In genomic region chr2:142621287-142621686, GRCh38 we compare ENCODE assay signal across 10 cellular contexts.
"Had no signal": no experiment of that assay in that cellular context is flagged by ENCODE, and none has a peak within 500 bp of the region (broad histone marks: within the 10 kb centered on the region; RNA-seq: fewer than 3 reads in every experiment).

No MANE protein-coding gene starts in this region.

- H2AFZ ChIP-seq: GM23248, GM23338 had no signal

- H3K4me3 ChIP-seq: GM23248, GM23338, HAP-1 had no signal

- H3K36me3 ChIP-seq: HAP-1 had no signal

- DNase-seq: GM23248, GOT3, H7, H9, HCEC 1CT, HFFc6 had no signal

- FAIRE-seq: H1, H54 had no signal

- H3K9me3 Mint-ChIP-seq: GM23338 had no signal

- H3K4me3 Mint-ChIP-seq: GM23338, H9, HFFc6 had no signal

- H3K27ac ChIP-seq: GM23248 had no signal

- H3K9ac ChIP-seq: GM23248 had no signal

- H3K27ac Mint-ChIP-seq: GM23338, H9, HFFc6 had no signal

- H3K9me3 ChIP-seq: HAP-1 had no signal

- H3K4me2 ChIP-seq: GM23338 had no signal

- H3K4me1 ChIP-seq: HAP-1 had no signal
